ENCODE assay signal across 2 cellular contexts in the genomic region with DNA sequence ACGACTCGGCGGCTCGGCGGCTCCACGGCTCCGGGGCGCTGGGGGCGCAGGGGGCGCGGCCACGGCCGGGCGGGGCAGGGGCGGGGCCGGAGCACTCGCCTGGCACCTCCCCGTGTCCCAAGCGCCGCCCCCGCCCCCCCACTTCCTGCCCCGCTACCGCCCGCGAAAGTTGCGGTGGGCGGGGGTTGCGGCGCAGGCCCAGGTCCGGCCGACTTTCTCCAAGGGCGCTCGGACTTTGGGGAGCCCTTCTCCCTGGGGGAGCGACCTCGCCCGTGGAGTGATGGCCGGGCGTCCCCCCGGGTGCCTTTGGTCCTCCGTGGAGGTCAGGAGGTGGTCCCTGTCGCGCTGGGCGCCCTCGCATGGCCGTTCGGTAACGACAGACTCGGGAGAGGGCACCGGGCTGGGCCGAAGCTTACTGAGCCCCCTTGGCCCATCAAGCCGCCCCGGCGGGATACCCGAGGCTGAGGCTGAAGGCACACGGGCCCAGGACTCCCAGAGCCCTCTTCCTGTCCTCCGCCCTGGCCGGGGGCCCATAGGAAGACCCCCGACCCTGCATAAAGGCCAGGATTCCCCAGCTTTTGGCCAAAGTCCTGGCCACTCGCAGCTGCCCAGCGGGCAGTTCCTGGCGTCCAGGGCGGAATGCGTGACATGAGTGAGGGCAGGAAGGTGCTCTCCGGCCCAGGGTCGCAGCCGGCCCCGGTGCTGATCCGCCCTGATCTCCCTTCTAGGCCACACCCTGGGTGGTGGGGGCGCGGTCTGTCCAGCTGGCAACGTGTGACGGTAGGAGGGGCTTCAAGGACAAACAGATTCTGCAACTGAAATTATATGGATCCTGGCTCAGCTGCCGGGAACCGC.
A peak's percentile ranks its signal among the peaks of the same experiment; 100 is the strongest.
TF ChIP-seq lines count a peak whose summit lies in the region.

No MANE protein-coding gene starts in this region.

TF ChIP-seq in IMR-90, 13 proteins besides CTCF, POLR2A, EP300 and RAD21:
- TF ChIP-seq RCOR1 (IDR thresholded peaks at IDR 0.05; ENCODE audit: insufficient replicate concordance, low read length) (no peak), SMC3 (IDR thresholded peaks at IDR 0.05; ENCODE audit: low read depth, low read length) (peak; percentile 24; the same call in 1 of the 2 replicates), NFE2L2 (IDR thresholded peaks at IDR 0.05; ENCODE audit: low read depth, low read length) (no peak), MAZ (IDR thresholded peaks at IDR 0.05; ENCODE audit: borderline replicate concordance, low read depth, low read length) (peak; percentile 57; the same call in 1 of the 2 replicates), MXI1 (IDR thresholded peaks at IDR 0.05; ENCODE audit: borderline replicate concordance, low read depth, low read length) (peak; percentile 62; the same call in 1 of the 2 replicates), CHD1 (IDR thresholded peaks at IDR 0.05; ENCODE audit: low read depth, low read length) (no peak), CEBPB (IDR thresholded peaks at IDR 0.05; ENCODE audit: low read depth, low read length) (0 out of 2 replicates have a peak, but pooled peaks have one; percentile 7)

TF ChIP-seq in PFSK-1, 5 proteins besides CTCF, POLR2A, EP300 and RAD21:
- TF ChIP-seq, protein P1, sequence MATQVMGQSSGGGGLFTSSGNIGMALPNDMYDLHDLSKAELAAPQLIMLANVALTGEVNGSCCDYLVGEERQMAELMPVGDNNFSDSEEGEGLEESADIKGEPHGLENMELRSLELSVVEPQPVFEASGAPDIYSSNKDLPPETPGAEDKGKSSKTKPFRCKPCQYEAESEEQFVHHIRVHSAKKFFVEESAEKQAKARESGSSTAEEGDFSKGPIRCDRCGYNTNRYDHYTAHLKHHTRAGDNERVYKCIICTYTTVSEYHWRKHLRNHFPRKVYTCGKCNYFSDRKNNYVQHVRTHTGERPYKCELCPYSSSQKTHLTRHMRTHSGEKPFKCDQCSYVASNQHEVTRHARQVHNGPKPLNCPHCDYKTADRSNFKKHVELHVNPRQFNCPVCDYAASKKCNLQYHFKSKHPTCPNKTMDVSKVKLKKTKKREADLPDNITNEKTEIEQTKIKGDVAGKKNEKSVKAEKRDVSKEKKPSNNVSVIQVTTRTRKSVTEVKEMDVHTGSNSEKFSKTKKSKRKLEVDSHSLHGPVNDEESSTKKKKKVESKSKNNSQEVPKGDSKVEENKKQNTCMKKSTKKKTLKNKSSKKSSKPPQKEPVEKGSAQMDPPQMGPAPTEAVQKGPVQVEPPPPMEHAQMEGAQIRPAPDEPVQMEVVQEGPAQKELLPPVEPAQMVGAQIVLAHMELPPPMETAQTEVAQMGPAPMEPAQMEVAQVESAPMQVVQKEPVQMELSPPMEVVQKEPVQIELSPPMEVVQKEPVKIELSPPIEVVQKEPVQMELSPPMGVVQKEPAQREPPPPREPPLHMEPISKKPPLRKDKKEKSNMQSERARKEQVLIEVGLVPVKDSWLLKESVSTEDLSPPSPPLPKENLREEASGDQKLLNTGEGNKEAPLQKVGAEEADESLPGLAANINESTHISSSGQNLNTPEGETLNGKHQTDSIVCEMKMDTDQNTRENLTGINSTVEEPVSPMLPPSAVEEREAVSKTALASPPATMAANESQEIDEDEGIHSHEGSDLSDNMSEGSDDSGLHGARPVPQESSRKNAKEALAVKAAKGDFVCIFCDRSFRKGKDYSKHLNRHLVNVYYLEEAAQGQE (IDR thresholded peaks at IDR 0.05; ENCODE audit: insufficient read depth in 1 of 2, low read depth in 2 of 2, low read length in 2 of 2), result no peak
- TF ChIP-seq SIN3A (IDR thresholded peaks at IDR 0.05; ENCODE audit: borderline replicate concordance, insufficient read depth, low read length), result peak; percentile 76; the same call in 1 of the 2 replicates
